ENCODE assay signal across 8 cellular contexts in the genomic region with DNA sequence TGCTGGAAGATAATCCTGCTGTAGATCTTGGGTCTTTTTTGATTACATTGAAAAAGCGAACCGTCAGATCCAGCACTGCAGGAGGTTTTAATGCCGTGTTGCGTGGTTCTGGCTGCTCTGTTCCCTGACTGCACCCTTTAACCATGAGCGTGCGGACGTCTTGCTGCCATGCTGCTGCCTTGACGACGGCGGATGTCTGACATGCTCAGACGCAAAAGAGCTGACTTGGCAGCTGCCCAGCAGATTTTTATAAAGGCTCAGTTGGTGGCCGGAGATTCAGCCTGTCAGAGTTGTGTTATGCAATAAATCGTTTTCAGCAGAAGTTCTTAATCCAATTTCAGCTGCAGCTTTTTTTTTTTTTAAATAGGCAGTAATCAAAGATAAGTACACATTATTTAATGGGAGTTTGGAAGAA.
A peak's percentile ranks its signal among the peaks of the same experiment; 100 is the strongest.
DNase-seq lines count a peak whose midpoint lies in the region; ATAC-seq and TF ChIP-seq lines count a peak whose summit lies in the region.

No MANE protein-coding gene starts in this region.

- peak overlapping the region; percentile 42 for H3K4me3 Mint-ChIP-seq in activated T-cell treated with anti-CD3 and anti-CD28 coated beads, Interleukin-2, amount 50 U/mL, for 24 hours
- H3K4me3 Mint-ChIP-seq in nephron progenitor cell, result peak overlapping the region; percentile 61

- in situ Hi-C loops in transverse colon (cut with MboI; ENCODE audit: low pct_ligation_motif_present in 1 of 4, low pct_unique_long_range_greater_than_20kb in 1 of 4, low sequenced_read_pairs in 3 of 4), result no loop called here

- no peak for ATAC-seq in HG03097 (IDR thresholded peaks at IDR 0.05; ENCODE audit: low FRiP score, unreplicated experiment)

- H3K9me3 ChIP-seq in transverse colon, result no peaks in the 10 kb centered on the region

- intact Hi-C loops in transverse colon (cut with DNase I; ENCODE audit: low total_unique reads), result no loop called here

- no peak overlapping the region for H3K4me3 ChIP-seq in fibroblast of mammary gland (ENCODE audit: control insufficient read depth, low read depth, low read length)
- no peak overlapping the region for H3K4me3 ChIP-seq in transverse colon

- peak overlapping the region; percentile 67 for H3K27ac Mint-ChIP-seq in activated T-cell treated with anti-CD3 and anti-CD28 coated beads, Interleukin-2, amount 50 U/mL, for 24 hours
- no peak overlapping the region for H3K27ac Mint-ChIP-seq in nephron progenitor cell

- H3K27me3 Mint-ChIP-seq in activated T-cell treated with anti-CD3 and anti-CD28 coated beads, Interleukin-2, amount 50 U/mL, for 24 hours, result no peaks in the 10 kb centered on the region
- no peaks in the 10 kb centered on the region for H3K27me3 Mint-ChIP-seq in nephron progenitor cell (ENCODE audit: low read depth, poor library complexity)

- TF ChIP-seq EP300 in transverse colon (IDR thresholded peaks at IDR 0.05; ENCODE audit: low read depth), result no peak

- H3K36me3 ChIP-seq in transverse colon, result no peaks in the 10 kb centered on the region

- peaks cover 9 to 51% (median 38%) of the 10 kb centered on the region in 4 donors for H3K4me1 ChIP-seq in transverse colon

- H3K9me3 Mint-ChIP-seq in activated T-cell treated with anti-CD3 and anti-CD28 coated beads, Interleukin-2, amount 50 U/mL, for 24 hours, result no peaks in the 10 kb centered on the region
- H3K9me3 Mint-ChIP-seq in nephron progenitor cell, result no peaks in the 10 kb centered on the region

- H3K27ac ChIP-seq in transverse colon, result no peak overlapping the region

- TF ChIP-seq CTCF in fibroblast of mammary gland (conservative IDR thresholded peaks at IDR 0.05; ENCODE audit: control insufficient read depth, insufficient read depth, low read depth, low read length), result no peak
- TF ChIP-seq CTCF in nephron progenitor cell (IDR thresholded peaks at IDR 0.05), result no peak
- no peak for TF ChIP-seq CTCF in transverse colon (IDR thresholded peaks at IDR 0.05)

- no peak for TF ChIP-seq POLR2A in transverse colon (IDR thresholded peaks at IDR 0.05)

- peak; percentile 5 for DNase-seq in activated effector memory CD4-positive, alpha-beta T cell treated with Interleukin-2 at 50 U/mL for 16 hours
- no peak for DNase-seq in activated effector memory CD4-positive, alpha-beta T cell treated with anti-CD3 and anti-CD28 coated beads, Interleukin-2, amount 50 U/mL, for 16 hours
- peak; percentile 98 for DNase-seq in NCI-H69 (lab: John Stamatoyannopoulos, UW)
- peak; percentile 48 for DNase-seq in activated T-cell treated with anti-CD3 and anti-CD28 coated beads, Interleukin-2, amount 50 U/mL, for 24 hours
- peak; percentile 82 for DNase-seq in fibroblast of mammary gland (ENCODE audit: low read depth)
- peak; percentile 36 for DNase-seq in nephron progenitor cell
- peak; percentile 83 for DNase-seq in transverse colon

- WGBS in transverse colon (ENCODE audit: low coverage in 1 of 2), 2 donors, result 16 to 37% methylated on average over 5 to 13 of the region's 13 CpGs

- peaks cover 34% of the 10 kb centered on the region for H3K4me1 Mint-ChIP-seq in activated T-cell treated with anti-CD3 and anti-CD28 coated beads, Interleukin-2, amount 50 U/mL, for 24 hours (ENCODE audit: low read depth)
- peaks cover 11% of the 10 kb centered on the region for H3K4me1 Mint-ChIP-seq in nephron progenitor cell

- H3K36me3 Mint-ChIP-seq in activated T-cell treated with anti-CD3 and anti-CD28 coated beads, Interleukin-2, amount 50 U/mL, for 24 hours (ENCODE audit: low read depth), result peaks cover 45% of the 10 kb centered on the region
- H3K36me3 Mint-ChIP-seq in nephron progenitor cell (ENCODE audit: low read depth), result peaks cover 10% of the 10 kb centered on the region

- no peaks in the 10 kb centered on the region for H3K27me3 ChIP-seq in transverse colon
